11 cellular contexts compared by ENCODE assay signal in genomic region chr3:148459931-148460513, GRCh38.
A peak's percentile ranks its signal among the peaks of the same experiment; 100 is the strongest.
DNase-seq lines count a peak whose midpoint lies in the region; ATAC-seq, FAIRE-seq and TF ChIP-seq lines count a peak whose summit lies in the region.
"Had no signal": no experiment of that assay in that cellular context is flagged by ENCODE, and none has a peak within 500 bp of the region (broad histone marks: within the 10 kb centered on the region; RNA-seq: fewer than 3 reads in every experiment).

No MANE protein-coding gene starts in this region.

- H3K4me1 ChIP-seq in GM23248 (ENCODE audit: insufficient read depth): peaks cover 12% of the 10 kb centered on the region
- H3K4me1 ChIP-seq: transverse colon had no signal

- FAIRE-seq in RCC 7860 (lab: Jason Lieb, UNC): peak; percentile 12

- H3K27ac Mint-ChIP-seq in glutamatergic neuron (ENCODE audit: unreplicated experiment): no peak overlapping the region
- H3K27ac Mint-ChIP-seq: dendritic cell treated with granulocyte-macrophage colony-stimulating factor and Interleukin-4, amounts not matched to agents 40 ng/mL and 50 ng/mL, for 4 days had no signal

- DNase-seq in AG08396 (ENCODE audit: low spot score) (peak; percentile 4), GM23248 (peak; percentile 47), RCC 7860 (ENCODE audit: low spot score) (no peak), glutamatergic neuron (no peak), GM19238 (ENCODE audit: insufficient read length, low spot score) (no peak), NCI-H1417 (lab: John Stamatoyannopoulos, UW) (no peak)
- DNase-seq: left ventricle myocardium superior, transverse colon had no signal

- TF ChIP-seq CTCF in glutamatergic neuron (IDR thresholded peaks at IDR 0.05; ENCODE audit: partially characterized antibody, unreplicated experiment): peak; percentile 4

- no peaks in the 10 kb centered on the region for H3K4me1 Mint-ChIP-seq in glutamatergic neuron (ENCODE audit: low read depth, unreplicated experiment)

- 67 to 70% methylated on average over 1 of the region's 1 CpG for WGBS in GM23248 (ENCODE audit: low coverage in 1 of 2, low lambda C conversion rate in 2 of 2, missing lambda C conversion rate in 2 of 2), 2 experiments

- H3K36me3 ChIP-seq in GM23248 (ENCODE audit: low read depth): no peaks in the 10 kb centered on the region
- H3K36me3 ChIP-seq: transverse colon had no signal

- in situ Hi-C loops in GM23248 (cut with MboI): no loop called here

- H3K4me2 ChIP-seq in GM23248 (ENCODE audit: unreplicated experiment): no peak overlapping the region

- H2AFZ ChIP-seq in GM23248: no peak overlapping the region

- H3K27ac ChIP-seq in GM23248: no peak overlapping the region
- H3K27ac ChIP-seq: transverse colon had no signal

- H4K20me1 ChIP-seq in GM23248 (ENCODE audit: insufficient read depth): no peaks in the 10 kb centered on the region

- no peak overlapping the region for H3K9ac ChIP-seq in GM23248

- H3K36me3 Mint-ChIP-seq in glutamatergic neuron (ENCODE audit: unreplicated experiment): no peaks in the 10 kb centered on the region

- 0 out of 2 replicates have a peak, but pooled peaks cover 8% of the 10 kb centered on the region for H3F3A ChIP-seq in GM23248 (ENCODE audit: insufficient read depth)

- H3K9me3 Mint-ChIP-seq in glutamatergic neuron (ENCODE audit: unreplicated experiment): peaks cover 2% of the 10 kb centered on the region
- H3K9me3 Mint-ChIP-seq: dendritic cell treated with granulocyte-macrophage colony-stimulating factor and Interleukin-4, amounts not matched to agents 40 ng/mL and 50 ng/mL, for 4 days had no signal

- H3K27me3 Mint-ChIP-seq in glutamatergic neuron (ENCODE audit: unreplicated experiment): no peaks in the 10 kb centered on the region
- H3K27me3 Mint-ChIP-seq: dendritic cell treated with granulocyte-macrophage colony-stimulating factor and Interleukin-4, amounts not matched to agents 40 ng/mL and 50 ng/mL, for 4 days had no signal

- H3K4me3 ChIP-seq in GM23248: no peak overlapping the region
- H3K4me3 ChIP-seq: transverse colon had no signal

- no peaks in the 10 kb centered on the region for H3K9me2 ChIP-seq in GM23248 (ENCODE audit: insufficient read depth)

- ATAC-seq in GM19397 (IDR thresholded peaks at IDR 0.05; ENCODE audit: unreplicated experiment) (no peak), HG03159 (IDR thresholded peaks at IDR 0.05; ENCODE audit: unreplicated experiment) (no peak)
- ATAC-seq: left ventricle myocardium superior had no signal

- H3K27me3 ChIP-seq in GM23248 (replicated peaks; ENCODE audit: insufficient read depth): no peaks in the 10 kb centered on the region
- H3K27me3 ChIP-seq: transverse colon had no signal

- H3K4me3 Mint-ChIP-seq in glutamatergic neuron (ENCODE audit: unreplicated experiment): no peak overlapping the region
- H3K4me3 Mint-ChIP-seq: dendritic cell treated with granulocyte-macrophage colony-stimulating factor and Interleukin-4, amounts not matched to agents 40 ng/mL and 50 ng/mL, for 4 days had no signal

- no peaks in the 10 kb centered on the region for H3K79me2 ChIP-seq in GM23248 (ENCODE audit: insufficient read depth)

- H3K9me3 ChIP-seq in GM23248 (ENCODE audit: low read depth): no peaks in the 10 kb centered on the region
- H3K9me3 ChIP-seq: transverse colon had no signal

Comparison
In these comparisons a context has a peak if more than half of its experiments do, and no peak if none do; other contexts are left out.
1. DNase-seq: peak in AG08396 (single experiment) and GM23248 (single experiment); none in RCC 7860 (single experiment), glutamatergic neuron (single experiment), GM19238 (single experiment) and NCI-H1417 (0 of 3).